In the genomic region with DNA sequence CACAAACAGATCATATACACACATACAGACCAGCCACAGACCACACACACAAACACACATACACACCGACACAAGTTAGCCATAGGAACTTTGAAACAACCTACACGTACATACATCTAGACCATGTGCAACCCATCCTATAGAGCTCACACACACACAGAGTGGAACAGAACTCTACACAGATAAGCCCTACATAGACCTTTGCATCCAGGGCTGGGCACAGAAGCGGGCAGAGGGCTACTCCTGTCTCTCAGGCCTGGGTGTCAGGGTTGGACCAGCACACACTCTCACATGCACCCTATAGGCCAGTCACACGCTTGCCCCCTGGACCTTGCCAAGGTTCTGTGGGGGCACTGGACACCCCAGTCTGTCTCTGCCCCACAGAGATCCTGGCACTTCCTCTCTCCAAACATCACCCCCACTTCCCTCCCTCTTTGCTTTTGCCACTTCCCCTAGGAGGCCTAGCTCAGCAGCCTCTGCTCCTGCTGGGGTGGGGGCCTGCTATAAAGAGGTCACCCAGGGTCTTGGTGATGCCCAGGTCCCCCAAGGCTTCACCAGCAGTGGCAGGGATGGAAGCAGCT, we compare ENCODE assay signal across 1 cellular context.
TF ChIP-seq lines count a peak whose summit lies in the region.

No MANE protein-coding gene starts in this region.

TF ChIP-seq in K562, 482 proteins besides CTCF, POLR2A, EP300 and RAD21 (continued from another document and continues in another):
- TF ChIP-seq, protein P1, sequence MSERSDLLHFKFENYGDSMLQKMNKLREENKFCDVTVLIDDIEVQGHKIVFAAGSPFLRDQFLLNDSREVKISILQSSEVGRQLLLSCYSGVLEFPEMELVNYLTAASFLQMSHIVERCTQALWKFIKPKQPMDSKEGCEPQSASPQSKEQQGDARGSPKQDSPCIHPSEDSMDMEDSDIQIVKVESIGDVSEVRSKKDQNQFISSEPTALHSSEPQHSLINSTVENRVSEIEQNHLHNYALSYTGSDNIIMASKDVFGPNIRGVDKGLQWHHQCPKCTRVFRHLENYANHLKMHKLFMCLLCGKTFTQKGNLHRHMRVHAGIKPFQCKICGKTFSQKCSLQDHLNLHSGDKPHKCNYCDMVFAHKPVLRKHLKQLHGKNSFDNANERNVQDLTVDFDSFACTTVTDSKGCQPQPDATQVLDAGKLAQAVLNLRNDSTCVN (CRISPR knock-in tag; IDR thresholded peaks at IDR 0.05), result 0 out of 2 replicates have a peak, but pooled peaks have one; percentile 1
- TF ChIP-seq, protein P2, sequence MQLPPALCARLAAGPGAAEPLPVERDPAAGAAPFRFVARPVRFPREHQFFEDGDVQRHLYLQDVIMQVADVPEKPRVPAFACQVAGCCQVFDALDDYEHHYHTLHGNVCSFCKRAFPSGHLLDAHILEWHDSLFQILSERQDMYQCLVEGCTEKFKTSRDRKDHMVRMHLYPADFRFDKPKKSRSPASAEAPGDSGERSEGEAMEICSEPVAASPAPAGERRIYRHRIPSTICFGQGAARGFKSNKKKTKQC (CRISPR knock-in tag; IDR thresholded peaks at IDR 0.05), result no peak
- TF ChIP-seq, protein P3, sequence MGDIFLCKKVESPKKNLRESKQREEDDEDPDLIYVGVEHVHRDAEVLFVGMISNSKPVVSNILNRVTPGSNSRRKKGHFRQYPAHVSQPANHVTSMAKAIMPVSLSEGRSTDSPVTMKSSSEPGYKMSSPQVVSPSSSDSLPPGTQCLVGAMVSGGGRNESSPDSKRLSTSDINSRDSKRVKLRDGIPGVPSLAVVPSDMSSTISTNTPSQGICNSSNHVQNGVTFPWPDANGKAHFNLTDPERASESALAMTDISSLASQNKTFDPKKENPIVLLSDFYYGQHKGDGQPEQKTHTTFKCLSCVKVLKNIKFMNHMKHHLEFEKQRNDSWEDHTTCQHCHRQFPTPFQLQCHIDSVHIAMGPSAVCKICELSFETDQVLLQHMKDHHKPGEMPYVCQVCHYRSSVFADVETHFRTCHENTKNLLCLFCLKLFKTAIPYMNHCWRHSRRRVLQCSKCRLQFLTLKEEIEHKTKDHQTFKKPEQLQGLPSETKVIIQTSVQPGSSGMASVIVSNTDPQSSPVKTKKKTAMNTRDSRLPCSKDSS (IDR thresholded peaks at IDR 0.05; ENCODE audit: low read depth, partially characterized antibody), result no peak
- no peak for TF ChIP-seq GABPA (tag; conservative IDR thresholded peaks at IDR 0.05; ENCODE audit: low read depth)
- TF ChIP-seq RUNX1 (IDR thresholded peaks at IDR 0.05; ENCODE audit: low read depth), result no peak
- TF ChIP-seq, protein P4, sequence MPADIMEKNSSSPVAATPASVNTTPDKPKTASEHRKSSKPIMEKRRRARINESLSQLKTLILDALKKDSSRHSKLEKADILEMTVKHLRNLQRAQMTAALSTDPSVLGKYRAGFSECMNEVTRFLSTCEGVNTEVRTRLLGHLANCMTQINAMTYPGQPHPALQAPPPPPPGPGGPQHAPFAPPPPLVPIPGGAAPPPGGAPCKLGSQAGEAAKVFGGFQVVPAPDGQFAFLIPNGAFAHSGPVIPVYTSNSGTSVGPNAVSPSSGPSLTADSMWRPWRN (IDR thresholded peaks at IDR 0.05; ENCODE audit: low read depth), result no peak
- TF ChIP-seq, protein P5, sequence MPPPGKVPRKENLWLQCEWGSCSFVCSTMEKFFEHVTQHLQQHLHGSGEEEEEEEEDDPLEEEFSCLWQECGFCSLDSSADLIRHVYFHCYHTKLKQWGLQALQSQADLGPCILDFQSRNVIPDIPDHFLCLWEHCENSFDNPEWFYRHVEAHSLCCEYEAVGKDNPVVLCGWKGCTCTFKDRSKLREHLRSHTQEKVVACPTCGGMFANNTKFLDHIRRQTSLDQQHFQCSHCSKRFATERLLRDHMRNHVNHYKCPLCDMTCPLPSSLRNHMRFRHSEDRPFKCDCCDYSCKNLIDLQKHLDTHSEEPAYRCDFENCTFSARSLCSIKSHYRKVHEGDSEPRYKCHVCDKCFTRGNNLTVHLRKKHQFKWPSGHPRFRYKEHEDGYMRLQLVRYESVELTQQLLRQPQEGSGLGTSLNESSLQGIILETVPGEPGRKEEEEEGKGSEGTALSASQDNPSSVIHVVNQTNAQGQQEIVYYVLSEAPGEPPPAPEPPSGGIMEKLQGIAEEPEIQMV (tag; conservative IDR thresholded peaks at IDR 0.05; ENCODE audit: low read depth), result no peak
- TF ChIP-seq SP2 (IDR thresholded peaks at IDR 0.05; ENCODE audit: extremely low read depth, low read depth, low read length, poor library complexity, severe bottlenecking), result no peak
- TF ChIP-seq SMAD4 (CRISPR knock-in tag; conservative IDR thresholded peaks at IDR 0.05), result no peak
- TF ChIP-seq, protein P6, sequence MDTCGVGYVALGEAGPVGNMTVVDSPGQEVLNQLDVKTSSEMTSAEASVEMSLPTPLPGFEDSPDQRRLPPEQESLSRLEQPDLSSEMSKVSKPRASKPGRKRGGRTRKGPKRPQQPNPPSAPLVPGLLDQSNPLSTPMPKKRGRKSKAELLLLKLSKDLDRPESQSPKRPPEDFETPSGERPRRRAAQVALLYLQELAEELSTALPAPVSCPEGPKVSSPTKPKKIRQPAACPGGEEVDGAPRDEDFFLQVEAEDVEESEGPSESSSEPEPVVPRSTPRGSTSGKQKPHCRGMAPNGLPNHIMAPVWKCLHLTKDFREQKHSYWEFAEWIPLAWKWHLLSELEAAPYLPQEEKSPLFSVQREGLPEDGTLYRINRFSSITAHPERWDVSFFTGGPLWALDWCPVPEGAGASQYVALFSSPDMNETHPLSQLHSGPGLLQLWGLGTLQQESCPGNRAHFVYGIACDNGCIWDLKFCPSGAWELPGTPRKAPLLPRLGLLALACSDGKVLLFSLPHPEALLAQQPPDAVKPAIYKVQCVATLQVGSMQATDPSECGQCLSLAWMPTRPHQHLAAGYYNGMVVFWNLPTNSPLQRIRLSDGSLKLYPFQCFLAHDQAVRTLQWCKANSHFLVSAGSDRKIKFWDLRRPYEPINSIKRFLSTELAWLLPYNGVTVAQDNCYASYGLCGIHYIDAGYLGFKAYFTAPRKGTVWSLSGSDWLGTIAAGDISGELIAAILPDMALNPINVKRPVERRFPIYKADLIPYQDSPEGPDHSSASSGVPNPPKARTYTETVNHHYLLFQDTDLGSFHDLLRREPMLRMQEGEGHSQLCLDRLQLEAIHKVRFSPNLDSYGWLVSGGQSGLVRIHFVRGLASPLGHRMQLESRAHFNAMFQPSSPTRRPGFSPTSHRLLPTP (IDR thresholded peaks at IDR 0.05; ENCODE audit: borderline replicate concordance, extremely low read depth, insufficient read length), result no peak
- TF ChIP-seq, protein P7, sequence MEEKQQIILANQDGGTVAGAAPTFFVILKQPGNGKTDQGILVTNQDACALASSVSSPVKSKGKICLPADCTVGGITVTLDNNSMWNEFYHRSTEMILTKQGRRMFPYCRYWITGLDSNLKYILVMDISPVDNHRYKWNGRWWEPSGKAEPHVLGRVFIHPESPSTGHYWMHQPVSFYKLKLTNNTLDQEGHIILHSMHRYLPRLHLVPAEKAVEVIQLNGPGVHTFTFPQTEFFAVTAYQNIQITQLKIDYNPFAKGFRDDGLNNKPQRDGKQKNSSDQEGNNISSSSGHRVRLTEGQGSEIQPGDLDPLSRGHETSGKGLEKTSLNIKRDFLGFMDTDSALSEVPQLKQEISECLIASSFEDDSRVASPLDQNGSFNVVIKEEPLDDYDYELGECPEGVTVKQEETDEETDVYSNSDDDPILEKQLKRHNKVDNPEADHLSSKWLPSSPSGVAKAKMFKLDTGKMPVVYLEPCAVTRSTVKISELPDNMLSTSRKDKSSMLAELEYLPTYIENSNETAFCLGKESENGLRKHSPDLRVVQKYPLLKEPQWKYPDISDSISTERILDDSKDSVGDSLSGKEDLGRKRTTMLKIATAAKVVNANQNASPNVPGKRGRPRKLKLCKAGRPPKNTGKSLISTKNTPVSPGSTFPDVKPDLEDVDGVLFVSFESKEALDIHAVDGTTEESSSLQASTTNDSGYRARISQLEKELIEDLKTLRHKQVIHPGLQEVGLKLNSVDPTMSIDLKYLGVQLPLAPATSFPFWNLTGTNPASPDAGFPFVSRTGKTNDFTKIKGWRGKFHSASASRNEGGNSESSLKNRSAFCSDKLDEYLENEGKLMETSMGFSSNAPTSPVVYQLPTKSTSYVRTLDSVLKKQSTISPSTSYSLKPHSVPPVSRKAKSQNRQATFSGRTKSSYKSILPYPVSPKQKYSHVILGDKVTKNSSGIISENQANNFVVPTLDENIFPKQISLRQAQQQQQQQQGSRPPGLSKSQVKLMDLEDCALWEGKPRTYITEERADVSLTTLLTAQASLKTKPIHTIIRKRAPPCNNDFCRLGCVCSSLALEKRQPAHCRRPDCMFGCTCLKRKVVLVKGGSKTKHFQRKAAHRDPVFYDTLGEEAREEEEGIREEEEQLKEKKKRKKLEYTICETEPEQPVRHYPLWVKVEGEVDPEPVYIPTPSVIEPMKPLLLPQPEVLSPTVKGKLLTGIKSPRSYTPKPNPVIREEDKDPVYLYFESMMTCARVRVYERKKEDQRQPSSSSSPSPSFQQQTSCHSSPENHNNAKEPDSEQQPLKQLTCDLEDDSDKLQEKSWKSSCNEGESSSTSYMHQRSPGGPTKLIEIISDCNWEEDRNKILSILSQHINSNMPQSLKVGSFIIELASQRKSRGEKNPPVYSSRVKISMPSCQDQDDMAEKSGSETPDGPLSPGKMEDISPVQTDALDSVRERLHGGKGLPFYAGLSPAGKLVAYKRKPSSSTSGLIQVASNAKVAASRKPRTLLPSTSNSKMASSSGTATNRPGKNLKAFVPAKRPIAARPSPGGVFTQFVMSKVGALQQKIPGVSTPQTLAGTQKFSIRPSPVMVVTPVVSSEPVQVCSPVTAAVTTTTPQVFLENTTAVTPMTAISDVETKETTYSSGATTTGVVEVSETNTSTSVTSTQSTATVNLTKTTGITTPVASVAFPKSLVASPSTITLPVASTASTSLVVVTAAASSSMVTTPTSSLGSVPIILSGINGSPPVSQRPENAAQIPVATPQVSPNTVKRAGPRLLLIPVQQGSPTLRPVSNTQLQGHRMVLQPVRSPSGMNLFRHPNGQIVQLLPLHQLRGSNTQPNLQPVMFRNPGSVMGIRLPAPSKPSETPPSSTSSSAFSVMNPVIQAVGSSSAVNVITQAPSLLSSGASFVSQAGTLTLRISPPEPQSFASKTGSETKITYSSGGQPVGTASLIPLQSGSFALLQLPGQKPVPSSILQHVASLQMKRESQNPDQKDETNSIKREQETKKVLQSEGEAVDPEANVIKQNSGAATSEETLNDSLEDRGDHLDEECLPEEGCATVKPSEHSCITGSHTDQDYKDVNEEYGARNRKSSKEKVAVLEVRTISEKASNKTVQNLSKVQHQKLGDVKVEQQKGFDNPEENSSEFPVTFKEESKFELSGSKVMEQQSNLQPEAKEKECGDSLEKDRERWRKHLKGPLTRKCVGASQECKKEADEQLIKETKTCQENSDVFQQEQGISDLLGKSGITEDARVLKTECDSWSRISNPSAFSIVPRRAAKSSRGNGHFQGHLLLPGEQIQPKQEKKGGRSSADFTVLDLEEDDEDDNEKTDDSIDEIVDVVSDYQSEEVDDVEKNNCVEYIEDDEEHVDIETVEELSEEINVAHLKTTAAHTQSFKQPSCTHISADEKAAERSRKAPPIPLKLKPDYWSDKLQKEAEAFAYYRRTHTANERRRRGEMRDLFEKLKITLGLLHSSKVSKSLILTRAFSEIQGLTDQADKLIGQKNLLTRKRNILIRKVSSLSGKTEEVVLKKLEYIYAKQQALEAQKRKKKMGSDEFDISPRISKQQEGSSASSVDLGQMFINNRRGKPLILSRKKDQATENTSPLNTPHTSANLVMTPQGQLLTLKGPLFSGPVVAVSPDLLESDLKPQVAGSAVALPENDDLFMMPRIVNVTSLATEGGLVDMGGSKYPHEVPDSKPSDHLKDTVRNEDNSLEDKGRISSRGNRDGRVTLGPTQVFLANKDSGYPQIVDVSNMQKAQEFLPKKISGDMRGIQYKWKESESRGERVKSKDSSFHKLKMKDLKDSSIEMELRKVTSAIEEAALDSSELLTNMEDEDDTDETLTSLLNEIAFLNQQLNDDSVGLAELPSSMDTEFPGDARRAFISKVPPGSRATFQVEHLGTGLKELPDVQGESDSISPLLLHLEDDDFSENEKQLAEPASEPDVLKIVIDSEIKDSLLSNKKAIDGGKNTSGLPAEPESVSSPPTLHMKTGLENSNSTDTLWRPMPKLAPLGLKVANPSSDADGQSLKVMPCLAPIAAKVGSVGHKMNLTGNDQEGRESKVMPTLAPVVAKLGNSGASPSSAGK (IDR thresholded peaks at IDR 0.05), result no peak
- no peak for TF ChIP-seq CHD2 (IDR thresholded peaks at IDR 0.05; ENCODE audit: low read depth, low read length)
- TF ChIP-seq ARID2 (IDR thresholded peaks at IDR 0.05), result 0 out of 2 replicates have a peak, but pooled peaks have one; percentile 15
- no peak for TF ChIP-seq NCOA4 (IDR thresholded peaks at IDR 0.05; ENCODE audit: partially characterized antibody)
- TF ChIP-seq, protein P8, sequence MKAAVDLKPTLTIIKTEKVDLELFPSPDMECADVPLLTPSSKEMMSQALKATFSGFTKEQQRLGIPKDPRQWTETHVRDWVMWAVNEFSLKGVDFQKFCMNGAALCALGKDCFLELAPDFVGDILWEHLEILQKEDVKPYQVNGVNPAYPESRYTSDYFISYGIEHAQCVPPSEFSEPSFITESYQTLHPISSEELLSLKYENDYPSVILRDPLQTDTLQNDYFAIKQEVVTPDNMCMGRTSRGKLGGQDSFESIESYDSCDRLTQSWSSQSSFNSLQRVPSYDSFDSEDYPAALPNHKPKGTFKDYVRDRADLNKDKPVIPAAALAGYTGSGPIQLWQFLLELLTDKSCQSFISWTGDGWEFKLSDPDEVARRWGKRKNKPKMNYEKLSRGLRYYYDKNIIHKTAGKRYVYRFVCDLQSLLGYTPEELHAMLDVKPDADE (conservative IDR thresholded peaks at IDR 0.05; ENCODE audit: control insufficient read depth, low read depth, low read length), result no peak
- TF ChIP-seq, protein P9, sequence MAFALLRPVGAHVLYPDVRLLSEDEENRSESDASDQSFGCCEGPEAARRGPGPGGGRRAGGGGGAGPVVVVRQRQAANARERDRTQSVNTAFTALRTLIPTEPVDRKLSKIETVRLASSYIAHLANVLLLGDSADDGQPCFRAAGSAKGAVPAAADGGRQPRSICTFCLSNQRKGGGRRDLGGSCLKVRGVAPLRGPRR (CRISPR knock-in tag; IDR thresholded peaks at IDR 0.05), result no peak
- TF ChIP-seq, protein P10, sequence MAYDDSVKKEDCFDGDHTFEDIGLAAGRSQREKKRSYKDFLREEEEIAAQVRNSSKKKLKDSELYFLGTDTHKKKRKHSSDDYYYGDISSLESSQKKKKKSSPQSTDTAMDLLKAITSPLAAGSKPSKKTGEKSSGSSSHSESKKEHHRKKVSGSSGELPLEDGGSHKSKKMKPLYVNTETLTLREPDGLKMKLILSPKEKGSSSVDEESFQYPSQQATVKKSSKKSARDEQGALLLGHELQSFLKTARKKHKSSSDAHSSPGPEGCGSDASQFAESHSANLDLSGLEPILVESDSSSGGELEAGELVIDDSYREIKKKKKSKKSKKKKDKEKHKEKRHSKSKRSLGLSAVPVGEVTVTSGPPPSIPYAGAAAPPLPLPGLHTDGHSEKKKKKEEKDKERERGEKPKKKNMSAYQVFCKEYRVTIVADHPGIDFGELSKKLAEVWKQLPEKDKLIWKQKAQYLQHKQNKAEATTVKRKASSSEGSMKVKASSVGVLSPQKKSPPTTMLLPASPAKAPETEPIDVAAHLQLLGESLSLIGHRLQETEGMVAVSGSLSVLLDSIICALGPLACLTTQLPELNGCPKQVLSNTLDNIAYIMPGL (CRISPR knock-in tag; IDR thresholded peaks at IDR 0.05), result no peak
- no peak for TF ChIP-seq GTF2A2 (tag; IDR thresholded peaks at IDR 0.05)
- TF ChIP-seq CBX1 (IDR thresholded peaks at IDR 0.05; ENCODE audit: low read depth), result no peak
